21 cellular contexts compared by ENCODE assay signal in the genomic region with DNA sequence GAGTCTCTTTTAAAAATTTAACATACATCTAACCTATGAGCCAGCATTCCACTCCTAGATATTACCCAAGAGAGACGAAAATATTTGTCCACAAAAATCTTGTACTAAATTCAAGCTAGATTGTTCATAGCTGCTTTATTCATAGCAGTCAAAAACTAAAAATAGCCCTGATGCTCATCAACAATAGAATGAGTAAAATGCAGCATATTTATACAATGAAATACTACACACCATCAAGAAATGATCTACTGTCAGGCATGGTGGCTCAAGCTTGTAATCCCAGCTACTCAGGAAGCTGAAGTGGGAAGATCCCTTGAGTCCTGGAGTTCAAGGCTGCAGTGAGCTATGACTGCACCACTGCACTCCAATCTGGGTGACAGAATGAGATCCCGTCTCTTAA. TPM values are rescaled to one million over a fixed set of nuclear protein-coding genes. Genes with fewer than 3 reads are reported as not detected.
DNase-seq lines count a peak whose midpoint lies in the region; ATAC-seq, FAIRE-seq and TF ChIP-seq lines count a peak whose summit lies in the region.
"Had no signal": no experiment of that assay in that cellular context is flagged by ENCODE, and none has a peak within 500 bp of the region (broad histone marks: within the 10 kb centered on the region; RNA-seq: fewer than 3 reads in every experiment).

No MANE protein-coding gene starts in this region.

- no peaks in the 10 kb centered on the region for H3K27me3 Mint-ChIP-seq in astrocyte (ENCODE audit: low read depth, unreplicated experiment)
- H3K27me3 Mint-ChIP-seq: brain; effector memory CD8-positive, alpha-beta T cell had no signal

- no peaks in the 10 kb centered on the region for H3K9me3 Mint-ChIP-seq in astrocyte (ENCODE audit: unreplicated experiment)
- H3K9me3 Mint-ChIP-seq in stimulated activated effector memory CD8-positive, alpha-beta T cell treated with anti-CD3 and anti-CD28 coated beads, Interleukin-12 subunit alpha, Interleukin-12 subunit beta, amount 100 ng/mL, for 72 hours = no peaks in the 10 kb centered on the region
- H3K9me3 Mint-ChIP-seq: effector memory CD8-positive, alpha-beta T cell; WTC11 had no signal

- H3K27me3 ChIP-seq in astrocyte (ENCODE audit: insufficient read depth, low read length) = no peaks in the 10 kb centered on the region
- H3K27me3 ChIP-seq: ovary, vagina had no signal

- H3K9me3 ChIP-seq in astrocyte (ENCODE audit: insufficient read depth, low read depth, low read length) = no peaks in the 10 kb centered on the region
- H3K9me3 ChIP-seq: ovary, vagina had no signal

- DNase-seq in GM04504 (ENCODE audit: low read depth) (peak; percentile 76), astrocyte (ENCODE audit: low read depth) (peak; percentile 86), fibroblast of villous mesenchyme (ENCODE audit: low read depth) (peak; percentile 66), NK-92 (lab: John Stamatoyannopoulos, UW; ENCODE audit: unreplicated experiment) (no peak), NCI-H2081 (lab: John Stamatoyannopoulos, UW) (no peak)
- DNase-seq in stimulated activated effector memory CD8-positive, alpha-beta T cell treated with anti-CD3 and anti-CD28 coated beads, Interleukin-12 subunit alpha, Interleukin-12 subunit beta, amount 100 ng/mL, for 72 hours (ENCODE audit: low spot score in 2 of 2) = no peak
- DNase-seq: activated effector memory CD4-positive, alpha-beta T cell treated with anti-CD3 and anti-CD28 coated beads, Interleukin-2, amount 50 U/mL, for 16 hours; CD8-positive, alpha-beta T cell; DND-41; effector memory CD8-positive, alpha-beta T cell; head of caudate nucleus; NCI-H526; ovary; PC-9; small intestine; stimulated activated naive CD4-positive, alpha-beta T cell treated with Interleukin-2 at 50 U/mL for 16 hours had no signal

- FAIRE-seq in astrocyte (lab: Jason Lieb, UNC) = peak; percentile 72
- FAIRE-seq: keratinocyte, small intestine had no signal

- no peak for TF ChIP-seq CTCF in astrocyte (IDR thresholded peaks at IDR 0.05; ENCODE audit: insufficient read depth, low read depth, low read length)
- no peak for TF ChIP-seq CTCF in fibroblast of villous mesenchyme (IDR thresholded peaks at IDR 0.05; ENCODE audit: insufficient read depth, low read depth, low read length)

- peak overlapping the region; percentile 28 for H3K27ac ChIP-seq in astrocyte (ENCODE audit: low read depth, low read length)
- H3K27ac ChIP-seq: ovary, PC-9, vagina had no signal

- no peaks in the 10 kb centered on the region for H4K20me1 ChIP-seq in astrocyte (ENCODE audit: insufficient read depth, low read length)

- peaks cover 6% of the 10 kb centered on the region for H3K4me1 Mint-ChIP-seq in astrocyte (ENCODE audit: low read depth, unreplicated experiment)
- H3K4me1 Mint-ChIP-seq in stimulated activated effector memory CD8-positive, alpha-beta T cell treated with anti-CD3 and anti-CD28 coated beads, Interleukin-12 subunit alpha, Interleukin-12 subunit beta, amount 100 ng/mL, for 72 hours = no peaks in the 10 kb centered on the region

- peak overlapping the region; percentile 23 for H3K4me2 ChIP-seq in astrocyte (ENCODE audit: low read length)
- H3K4me2 ChIP-seq: PC-9 had no signal

- no peak overlapping the region for H3K4me3 ChIP-seq in astrocyte (ENCODE audit: insufficient read depth, low read depth, low read length)
- no peak overlapping the region for H3K4me3 ChIP-seq in fibroblast of villous mesenchyme (ENCODE audit: low read depth, low read length)
- H3K4me3 ChIP-seq: ovary, PC-9, vagina had no signal

- H3K4me3 Mint-ChIP-seq in astrocyte (ENCODE audit: unreplicated experiment) = no peak overlapping the region
- no peak overlapping the region for H3K4me3 Mint-ChIP-seq in stimulated activated effector memory CD8-positive, alpha-beta T cell treated with anti-CD3 and anti-CD28 coated beads, Interleukin-12 subunit alpha, Interleukin-12 subunit beta, amount 100 ng/mL, for 72 hours
- H3K4me3 Mint-ChIP-seq: brain; CD8-positive, alpha-beta T cell; effector memory CD8-positive, alpha-beta T cell; WTC11 had no signal

- no peak overlapping the region for H3K9ac ChIP-seq in astrocyte (ENCODE audit: low read length)

- peaks cover 13% of the 10 kb centered on the region for H3K4me1 ChIP-seq in astrocyte (ENCODE audit: insufficient read depth, low read length)

- no peak for ATAC-seq in stimulated activated effector memory CD8-positive, alpha-beta T cell treated with anti-CD3 and anti-CD28 coated beads, Interleukin-12 subunit alpha, Interleukin-12 subunit beta, amount 100 ng/mL, for 72 hours
- ATAC-seq in GM21515 (IDR thresholded peaks at IDR 0.05; ENCODE audit: unreplicated experiment) = no peak
- ATAC-seq: CD8-positive, alpha-beta T cell; effector memory CD8-positive, alpha-beta T cell; WTC11 had no signal

- no peaks in the 10 kb centered on the region for H3K79me2 ChIP-seq in astrocyte (ENCODE audit: insufficient read depth, low read length)

- H3K27ac Mint-ChIP-seq in astrocyte (ENCODE audit: unreplicated experiment) = no peak overlapping the region
- H3K27ac Mint-ChIP-seq in stimulated activated effector memory CD8-positive, alpha-beta T cell treated with anti-CD3 and anti-CD28 coated beads, Interleukin-12 subunit alpha, Interleukin-12 subunit beta, amount 100 ng/mL, for 72 hours = peak overlapping the region; percentile 58
- H3K27ac Mint-ChIP-seq: CD8-positive, alpha-beta T cell; effector memory CD8-positive, alpha-beta T cell; WTC11 had no signal

- no peak overlapping the region for H2AFZ ChIP-seq in astrocyte (ENCODE audit: low read depth, low read length)
- H2AFZ ChIP-seq: PC-9 had no signal

- peaks cover 8% of the 10 kb centered on the region for H3K36me3 Mint-ChIP-seq in astrocyte (ENCODE audit: low read depth, unreplicated experiment)
- no peaks in the 10 kb centered on the region for H3K36me3 Mint-ChIP-seq in stimulated activated effector memory CD8-positive, alpha-beta T cell treated with anti-CD3 and anti-CD28 coated beads, Interleukin-12 subunit alpha, Interleukin-12 subunit beta, amount 100 ng/mL, for 72 hours
- H3K36me3 Mint-ChIP-seq: WTC11 had no signal

- H3K36me3 ChIP-seq in astrocyte (ENCODE audit: insufficient read depth, low read length) = no peaks in the 10 kb centered on the region
- H3K36me3 ChIP-seq: ovary, vagina had no signal

RNA-seq across cellular contexts. Expression of gene SRC, which starts 22.0 kb away (rescaled TPM):
- 33.4 and 33.7 TPM in 2 replicates for total RNA-seq in astrocyte
- total RNA-seq in fibroblast of villous mesenchyme = 20.3 and 20.6 TPM in 2 replicates

RNA-seq across cellular contexts. Expression of gene MANBAL, which starts 34.5 kb away (rescaled TPM):
- total RNA-seq in astrocyte (39.4 and 41.2 TPM in 2 replicates), fibroblast of villous mesenchyme (15.1 and 17.1 TPM in 2 replicates)

Comparison
In these comparisons a context has a peak if more than half of its experiments do, and no peak if none do; other contexts are left out.
1. DNase-seq: peak in GM04504 (single experiment), astrocyte (single experiment) and fibroblast of villous mesenchyme (single experiment); none in stimulated activated effector memory CD8-positive, alpha-beta T cell treated with anti-CD3 and anti-CD28 coated beads, Interleukin-12 subunit alpha, Interleukin-12 subunit beta, amount 100 ng/mL, for 72 hours (0 of 2), NK-92 (single experiment) and NCI-H2081 (0 of 2).